ENCODE assay signal across 27 cellular contexts in the genomic region with DNA sequence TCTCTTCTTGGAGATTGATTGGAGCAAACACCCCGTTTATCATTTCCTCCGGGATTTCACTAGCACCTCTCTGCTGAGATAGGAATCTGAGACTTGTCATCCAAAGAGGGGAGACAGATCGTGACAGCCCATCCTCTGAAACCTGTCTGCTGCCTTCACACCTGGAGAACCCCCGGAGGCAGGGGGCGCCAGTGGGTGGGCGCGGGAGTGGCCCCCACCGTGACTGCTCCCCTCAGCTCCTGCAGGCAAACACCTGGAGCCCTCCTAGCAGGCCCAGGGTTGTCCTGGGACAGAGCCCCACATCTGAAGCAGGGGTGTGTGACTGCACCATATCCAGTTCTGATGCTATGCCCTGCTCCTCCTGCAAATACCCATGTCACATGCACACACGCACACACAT.
"Had no signal": no experiment of that assay in that cellular context is flagged by ENCODE, and none has a peak within 500 bp of the region (broad histone marks: within the 10 kb centered on the region; RNA-seq: fewer than 3 reads in every experiment).

No MANE protein-coding gene starts in this region.

- ATAC-seq: activated CD4-positive, CD25-positive, alpha-beta regulatory T cell treated with anti-CD3 and anti-CD28 coated beads, Interleukin-2, amount 50 U/mL, for 24 hours; activated CD8-positive, alpha-beta T cell treated with anti-CD3 and anti-CD28 coated beads, Interleukin-2, amount 10 ng/mL, durations not matched to agents 7 days and 5 days; Panc1; Right ventricle myocardium inferior had no signal

- H3K27me3 ChIP-seq: adrenal gland, SJCRH30 had no signal

- H3K4me1 ChIP-seq: adrenal gland, SJCRH30 had no signal

- DNase-seq: activated CD4-positive, alpha-beta T cell treated with anti-CD3 and anti-CD28 coated beads for 4 hours; activated CD4-positive, alpha-beta T cell treated with anti-CD3 and anti-CD28 coated beads, Interleukin-2, amount 50 U/mL, for 4 hours; activated CD8-positive, alpha-beta memory T cell treated with anti-CD3 and anti-CD28 coated beads, Interleukin-2, amount 50 U/mL, for 48 hours; activated CD8-positive, alpha-beta T cell treated with anti-CD3 and anti-CD28 coated beads, Interleukin-2, amount 10 ng/mL, durations not matched to agents 7 days and 5 days; activated naive CD4-positive, alpha-beta T cell treated with anti-CD3 and anti-CD28 coated beads, Interleukin-2, amount 50 U/mL, for 16 hours; activated naive CD8-positive, alpha-beta T cell treated with anti-CD3 and anti-CD28 coated beads, Interleukin-2, amount 10 ng/mL, durations not matched to agents 7 days and 5 days; activated T-cell treated with anti-CD3 and anti-CD28 coated beads, Interleukin-2, amount 50 U/mL, for 1 hour; adrenal gland; anterior cingulate cortex; cerebellar nuclear complex; Kasumi-1; NCI-H1048; NCI-H146; NCI-H187 treated with DMSO at 0.1 percent for 48 hours; NCI-H2171 treated with DMSO at 0.1 percent for 48 hours; NCI-H226; NCI-H526; NCI-H774; OCI-M1; RPMI8226; SJCRH30; SK-N-SH; T-helper 1 cell had no signal

- H3K4me3 Mint-ChIP-seq: activated CD8-positive, alpha-beta T cell treated with anti-CD3 and anti-CD28 coated beads, Interleukin-2, amount 10 ng/mL, durations not matched to agents 7 days and 5 days; activated naive CD8-positive, alpha-beta T cell treated with anti-CD3 and anti-CD28 coated beads, Interleukin-2, amount 10 ng/mL, durations not matched to agents 7 days and 5 days had no signal

- H3K9me3 ChIP-seq: adrenal gland, SJCRH30, SK-N-SH had no signal

- H3K4me3 ChIP-seq: adrenal gland, SJCRH30 had no signal

- H3K36me3 ChIP-seq: adrenal gland, SJCRH30 had no signal

- H3K27ac ChIP-seq: adrenal gland, SJCRH30, VCaP had no signal

- H3K27ac Mint-ChIP-seq: activated CD8-positive, alpha-beta T cell treated with anti-CD3 and anti-CD28 coated beads, Interleukin-2, amount 10 ng/mL, durations not matched to agents 7 days and 5 days; activated naive CD8-positive, alpha-beta T cell treated with anti-CD3 and anti-CD28 coated beads, Interleukin-2, amount 10 ng/mL, durations not matched to agents 7 days and 5 days had no signal

- H3K36me3 Mint-ChIP-seq: activated naive CD8-positive, alpha-beta T cell treated with anti-CD3 and anti-CD28 coated beads, Interleukin-2, amount 10 ng/mL, durations not matched to agents 7 days and 5 days had no signal

- H3K9me3 Mint-ChIP-seq: activated naive CD8-positive, alpha-beta T cell treated with anti-CD3 and anti-CD28 coated beads, Interleukin-2, amount 10 ng/mL, durations not matched to agents 7 days and 5 days had no signal
